Comparison of ENCODE assay signal across 13 cellular contexts in the genomic region with DNA sequence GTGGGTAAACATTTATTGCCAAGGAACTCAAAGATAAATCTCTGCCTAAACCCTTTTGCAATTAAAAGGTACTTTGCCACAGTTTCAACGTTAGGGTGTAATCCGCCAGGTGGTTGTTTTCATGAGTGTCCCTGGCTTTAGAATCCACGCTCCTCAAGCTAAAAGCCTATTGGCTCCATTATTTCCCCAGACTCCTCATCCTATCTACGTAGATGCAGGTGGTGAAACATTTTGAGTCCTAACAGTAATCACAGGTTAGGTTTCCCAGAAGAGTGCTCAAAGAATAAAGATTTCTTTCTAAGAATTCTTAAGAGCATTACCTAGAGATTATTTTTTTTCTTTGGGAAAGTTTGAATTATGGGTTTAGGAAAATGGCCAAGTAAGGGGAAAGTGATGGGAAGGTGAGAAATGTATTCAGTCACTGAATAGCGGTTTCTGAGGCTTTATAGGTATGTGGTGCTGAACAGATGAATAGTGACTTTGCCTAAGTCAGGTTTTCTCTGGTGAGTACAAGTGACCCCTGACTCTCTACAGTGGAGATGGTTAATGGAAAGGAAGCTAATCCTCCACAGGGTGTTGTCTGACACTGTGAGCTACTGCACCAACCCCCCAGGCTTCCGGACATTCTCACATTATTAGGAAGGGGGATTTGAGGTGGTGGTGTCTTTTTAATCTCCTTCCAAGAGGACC.
DNase-seq lines count a peak whose midpoint lies in the region; ATAC-seq and TF ChIP-seq lines count a peak whose summit lies in the region.
"Had no signal": no experiment of that assay in that cellular context is flagged by ENCODE, and none has a peak within 500 bp of the region (broad histone marks: within the 10 kb centered on the region; RNA-seq: fewer than 3 reads in every experiment).

No MANE protein-coding gene starts in this region.

- no peaks in the 10 kb centered on the region for H3K9me3 Mint-ChIP-seq in effector memory CD8-positive, alpha-beta T cell
- H3K9me3 Mint-ChIP-seq: activated T-helper 2 cell treated with anti-CD3 and anti-CD28 coated beads, Interferon-gamma antibody, Interleukin-2, Interleukin-4, amounts not matched to agents 10 μg/mL and 5 μg/mL and 100 μg/mL, durations not matched to agents 14 hours and 24 hours and 36 hours had no signal

- no peak overlapping the region for H3K4me3 Mint-ChIP-seq in effector memory CD8-positive, alpha-beta T cell

- H3K27me3 ChIP-seq in adrenal gland: no peaks in the 10 kb centered on the region
- H3K27me3 ChIP-seq in lower lobe of right lung (ENCODE audit: low read depth): no peaks in the 10 kb centered on the region
- no peaks in the 10 kb centered on the region for H3K27me3 ChIP-seq in thoracic aorta (replicated peaks; ENCODE audit: insufficient read depth)

- no peak for TF ChIP-seq POLR2A in adrenal gland (IDR thresholded peaks at IDR 0.05)

- 81 to 89% (median 87%) methylated on average over 6 of the region's 6 CpGs for WGBS in adrenal gland, 4 donors

- peaks cover 0 to 14% of the 10 kb centered on the region in 2 donors for H3K36me3 ChIP-seq in adrenal gland (replicated peaks in 1 of 2)
- H3K36me3 ChIP-seq in lower lobe of right lung: peaks cover 13% of the 10 kb centered on the region
- H3K36me3 ChIP-seq in thoracic aorta: peaks cover 3% of the 10 kb centered on the region

- no peak for TF ChIP-seq CTCF in adrenal gland (IDR thresholded peaks at IDR 0.05)
- TF ChIP-seq CTCF in lower lobe of right lung (IDR thresholded peaks at IDR 0.05): no peak
- no peak for TF ChIP-seq CTCF in thoracic aorta (IDR thresholded peaks at IDR 0.05)

- ATAC-seq in lower lobe of right lung: peak in 1 of 2 donors; percentile 63
- ATAC-seq in thoracic aorta (ENCODE audit: insufficient number of reproducible peaks, low FRiP score, low read depth): no peak
- no peak for ATAC-seq in effector memory CD8-positive, alpha-beta T cell (replicated peaks)

- no peaks in the 10 kb centered on the region for H3K36me3 Mint-ChIP-seq in effector memory CD8-positive, alpha-beta T cell (ENCODE audit: insufficient read depth)

- no peaks in the 10 kb centered on the region for H3K9me3 ChIP-seq in adrenal gland (replicated peaks in 1 of 3)
- no peaks in the 10 kb centered on the region for H3K9me3 ChIP-seq in lower lobe of right lung
- no peaks in the 10 kb centered on the region for H3K9me3 ChIP-seq in thoracic aorta
- H3K9me3 ChIP-seq: mucosa of descending colon had no signal

- no peak overlapping the region for H3K27ac Mint-ChIP-seq in effector memory CD8-positive, alpha-beta T cell
- H3K27ac Mint-ChIP-seq: activated T-helper 2 cell treated with anti-CD3 and anti-CD28 coated beads, Interferon-gamma antibody, Interleukin-2, Interleukin-4, amounts not matched to agents 10 μg/mL and 5 μg/mL and 100 μg/mL, durations not matched to agents 14 hours and 24 hours and 36 hours had no signal

- H3K27ac ChIP-seq in adrenal gland: peak overlapping the region in 4 of 5 donors; percentile 25 to 77 (median 53)
- peak overlapping the region; percentile 83 for H3K27ac ChIP-seq in lower lobe of right lung
- H3K27ac ChIP-seq in thoracic aorta: peak overlapping the region; percentile 88 to 89

- H3K4me1 Mint-ChIP-seq in effector memory CD8-positive, alpha-beta T cell (ENCODE audit: low read depth in 2 of 2): no peaks in the 10 kb centered on the region

- intact Hi-C loops in adrenal gland (cut with DNase I) (no loop called here), lower lobe of right lung (cut with DNase I) (no loop called here)

- H3K4me1 ChIP-seq in adrenal gland (replicated peaks in 1 of 2) (peaks cover 11 to 36% of the 10 kb centered on the region in 2 donors), lower lobe of right lung (peaks cover 44% of the 10 kb centered on the region), thoracic aorta (ENCODE audit: control insufficient read depth in 1 of 2, low read depth in 2 of 2) (peaks cover 37 to 63% of the 10 kb centered on the region in 2 donors)

- DNase-seq in DMS53 (lab: John Stamatoyannopoulos, UW) (peak; percentile 67), DMS53 treated with DMSO at 0.1 percent for 48 hours (lab: John Stamatoyannopoulos, UW; ENCODE audit: unreplicated experiment) (no peak), adrenal gland (no peak), lower lobe of right lung (no peak), thoracic aorta (ENCODE audit: low spot score) (no peak), CD1c-positive myeloid dendritic cell (ENCODE audit: extremely low spot score) (no peak), NCI-H446 (lab: John Stamatoyannopoulos, UW) (no peak)
- no peak for DNase-seq in effector memory CD8-positive, alpha-beta T cell
- DNase-seq: activated CD4-positive, alpha-beta T cell treated with anti-CD3 and anti-CD28 coated beads for 1 hour; cortex of kidney; NCI-H446 treated with DMSO at 0.1 percent for 48 hours had no signal

- H3K27me3 Mint-ChIP-seq in effector memory CD8-positive, alpha-beta T cell: peaks cover 23 to 38% of the 10 kb centered on the region in 2 donors

- H3K4me3 ChIP-seq in adrenal gland (no peak overlapping the region), lower lobe of right lung (no peak overlapping the region), thoracic aorta (peak overlapping the region; percentile 71)
- H3K4me3 ChIP-seq: mucosa of descending colon had no signal
